ENCODE assay signal across 1 cellular context in the genomic region with DNA sequence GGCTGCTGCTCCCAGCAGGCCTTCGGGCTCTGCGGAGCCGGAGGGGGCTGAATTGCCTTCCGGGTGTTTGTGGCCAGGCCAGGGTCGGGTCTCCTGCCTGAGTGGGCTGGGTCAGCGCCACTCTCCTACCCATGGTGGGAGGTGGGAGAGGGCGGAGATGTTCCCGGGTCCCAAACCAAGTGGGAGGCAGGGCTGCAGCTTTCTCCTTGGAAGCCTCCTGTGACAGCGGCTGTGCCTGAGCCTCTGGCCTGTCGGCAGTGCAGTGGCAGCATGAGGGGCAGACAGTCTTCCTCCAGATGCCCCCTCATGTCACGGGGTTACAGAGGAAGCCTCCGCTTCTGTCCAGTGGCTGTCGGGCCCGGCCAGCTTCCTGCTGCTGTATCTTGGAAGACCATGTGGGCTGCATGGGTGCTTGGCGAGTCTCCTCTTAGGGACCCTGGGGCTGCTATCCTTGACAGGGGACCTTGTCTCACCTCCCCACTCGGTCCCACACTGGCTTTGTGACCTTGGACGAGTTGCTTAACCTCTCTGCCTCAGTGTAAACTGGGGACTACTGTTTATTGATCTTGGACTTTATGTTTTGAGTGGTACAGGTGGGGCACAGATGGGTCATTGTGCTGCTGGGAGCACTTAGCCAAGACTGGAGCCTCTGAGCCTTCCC.
TF ChIP-seq lines count a peak whose summit lies in the region.

No MANE protein-coding gene starts in this region.

TF ChIP-seq in SK-N-SH, 30 proteins besides CTCF, POLR2A, EP300 and RAD21:
- TF ChIP-seq, protein P1, sequence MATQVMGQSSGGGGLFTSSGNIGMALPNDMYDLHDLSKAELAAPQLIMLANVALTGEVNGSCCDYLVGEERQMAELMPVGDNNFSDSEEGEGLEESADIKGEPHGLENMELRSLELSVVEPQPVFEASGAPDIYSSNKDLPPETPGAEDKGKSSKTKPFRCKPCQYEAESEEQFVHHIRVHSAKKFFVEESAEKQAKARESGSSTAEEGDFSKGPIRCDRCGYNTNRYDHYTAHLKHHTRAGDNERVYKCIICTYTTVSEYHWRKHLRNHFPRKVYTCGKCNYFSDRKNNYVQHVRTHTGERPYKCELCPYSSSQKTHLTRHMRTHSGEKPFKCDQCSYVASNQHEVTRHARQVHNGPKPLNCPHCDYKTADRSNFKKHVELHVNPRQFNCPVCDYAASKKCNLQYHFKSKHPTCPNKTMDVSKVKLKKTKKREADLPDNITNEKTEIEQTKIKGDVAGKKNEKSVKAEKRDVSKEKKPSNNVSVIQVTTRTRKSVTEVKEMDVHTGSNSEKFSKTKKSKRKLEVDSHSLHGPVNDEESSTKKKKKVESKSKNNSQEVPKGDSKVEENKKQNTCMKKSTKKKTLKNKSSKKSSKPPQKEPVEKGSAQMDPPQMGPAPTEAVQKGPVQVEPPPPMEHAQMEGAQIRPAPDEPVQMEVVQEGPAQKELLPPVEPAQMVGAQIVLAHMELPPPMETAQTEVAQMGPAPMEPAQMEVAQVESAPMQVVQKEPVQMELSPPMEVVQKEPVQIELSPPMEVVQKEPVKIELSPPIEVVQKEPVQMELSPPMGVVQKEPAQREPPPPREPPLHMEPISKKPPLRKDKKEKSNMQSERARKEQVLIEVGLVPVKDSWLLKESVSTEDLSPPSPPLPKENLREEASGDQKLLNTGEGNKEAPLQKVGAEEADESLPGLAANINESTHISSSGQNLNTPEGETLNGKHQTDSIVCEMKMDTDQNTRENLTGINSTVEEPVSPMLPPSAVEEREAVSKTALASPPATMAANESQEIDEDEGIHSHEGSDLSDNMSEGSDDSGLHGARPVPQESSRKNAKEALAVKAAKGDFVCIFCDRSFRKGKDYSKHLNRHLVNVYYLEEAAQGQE (IDR thresholded peaks at IDR 0.05; ENCODE audit: low read depth, low read length), result no peak
- TF ChIP-seq MEF2A (IDR thresholded peaks at IDR 0.05; ENCODE audit: borderline replicate concordance, low read depth) (no peak), RXRA (IDR thresholded peaks at IDR 0.05; ENCODE audit: borderline replicate concordance, low read depth) (no peak), YY1 (IDR thresholded peaks at IDR 0.05; ENCODE audit: low read depth) (no peak), SMC3 (IDR thresholded peaks at IDR 0.05; ENCODE audit: low read depth, low read length) (no peak), SIN3A (IDR thresholded peaks at IDR 0.05; ENCODE audit: borderline replicate concordance, low read depth, low read length) (no peak), POLR2AphosphoS5 (IDR thresholded peaks at IDR 0.05; ENCODE audit: low read depth, low read length) (no peak), JUND (IDR thresholded peaks at IDR 0.05) (no peak), MXI1 (IDR thresholded peaks at IDR 0.05; ENCODE audit: low read depth, low read length) (no peak), TAF1 (IDR thresholded peaks at IDR 0.05; ENCODE audit: borderline replicate concordance, low read depth, low read length) (no peak), TCF12 (IDR thresholded peaks at IDR 0.05) (no peak), RCOR1 (IDR thresholded peaks at IDR 0.05; ENCODE audit: low read length) (no peak), GATA2 (CRISPR knock-in tag; IDR thresholded peaks at IDR 0.05) (no peak), FOSL2 (IDR thresholded peaks at IDR 0.05; ENCODE audit: borderline replicate concordance, low read depth) (no peak), EZH2phosphoT487 (IDR thresholded peaks at IDR 0.05; ENCODE audit: borderline replicate concordance, low read depth) (no peak)
- TF ChIP-seq, protein P2, sequence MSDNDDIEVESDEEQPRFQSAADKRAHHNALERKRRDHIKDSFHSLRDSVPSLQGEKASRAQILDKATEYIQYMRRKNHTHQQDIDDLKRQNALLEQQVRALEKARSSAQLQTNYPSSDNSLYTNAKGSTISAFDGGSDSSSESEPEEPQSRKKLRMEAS (IDR thresholded peaks at IDR 0.05; ENCODE audit: low read depth), result no peak
- TF ChIP-seq, protein P3, sequence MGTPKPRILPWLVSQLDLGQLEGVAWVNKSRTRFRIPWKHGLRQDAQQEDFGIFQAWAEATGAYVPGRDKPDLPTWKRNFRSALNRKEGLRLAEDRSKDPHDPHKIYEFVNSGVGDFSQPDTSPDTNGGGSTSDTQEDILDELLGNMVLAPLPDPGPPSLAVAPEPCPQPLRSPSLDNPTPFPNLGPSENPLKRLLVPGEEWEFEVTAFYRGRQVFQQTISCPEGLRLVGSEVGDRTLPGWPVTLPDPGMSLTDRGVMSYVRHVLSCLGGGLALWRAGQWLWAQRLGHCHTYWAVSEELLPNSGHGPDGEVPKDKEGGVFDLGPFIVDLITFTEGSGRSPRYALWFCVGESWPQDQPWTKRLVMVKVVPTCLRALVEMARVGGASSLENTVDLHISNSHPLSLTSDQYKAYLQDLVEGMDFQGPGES (IDR thresholded peaks at IDR 0.05; ENCODE audit: low read depth, low read length), result no peak
- TF ChIP-seq, protein P4, sequence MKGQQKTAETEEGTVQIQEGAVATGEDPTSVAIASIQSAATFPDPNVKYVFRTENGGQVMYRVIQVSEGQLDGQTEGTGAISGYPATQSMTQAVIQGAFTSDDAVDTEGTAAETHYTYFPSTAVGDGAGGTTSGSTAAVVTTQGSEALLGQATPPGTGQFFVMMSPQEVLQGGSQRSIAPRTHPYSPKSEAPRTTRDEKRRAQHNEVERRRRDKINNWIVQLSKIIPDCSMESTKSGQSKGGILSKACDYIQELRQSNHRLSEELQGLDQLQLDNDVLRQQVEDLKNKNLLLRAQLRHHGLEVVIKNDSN (IDR thresholded peaks at IDR 0.05; ENCODE audit: borderline replicate concordance, low read depth), result no peak
